In genomic region chr1:228178737-228179720, GRCh38 we compare ENCODE assay signal across 14 cellular contexts. TPM values are rescaled to one million over a fixed set of nuclear protein-coding genes. Genes with fewer than 3 reads are reported as not detected.
DNase-seq lines count a peak whose midpoint lies in the region; ATAC-seq and TF ChIP-seq lines count a peak whose summit lies in the region.
"Had no signal": no experiment of that assay in that cellular context is flagged by ENCODE, and none has a peak within 500 bp of the region (broad histone marks: within the 10 kb centered on the region; RNA-seq: fewer than 3 reads in every experiment).

No MANE protein-coding gene starts in this region.

- no peak for TF ChIP-seq POLR2A in uterus (IDR thresholded peaks at IDR 0.05)

- peaks cover 4% of the 10 kb centered on the region for H3K4me1 Mint-ChIP-seq in nephron
- H3K4me1 Mint-ChIP-seq in activated T-helper 2 cell treated with anti-CD3 and anti-CD28 coated beads, Interferon-gamma antibody, Interleukin-2, Interleukin-4, amounts not matched to agents 10 μg/mL and 5 μg/mL and 100 μg/mL, durations not matched to agents 14 hours and 24 hours and 36 hours (ENCODE audit: low read depth) = no peaks in the 10 kb centered on the region

- ATAC-seq in left cardiac atrium = peak; percentile 7 to 50
- ATAC-seq in Right ventricle myocardium superior (ENCODE audit: poor library complexity) = no peak

- H3K36me3 Mint-ChIP-seq in nephron (ENCODE audit: low read depth) = peaks cover 5% of the 10 kb centered on the region
- H3K36me3 Mint-ChIP-seq in activated T-helper 2 cell treated with anti-CD3 and anti-CD28 coated beads, Interferon-gamma antibody, Interleukin-2, Interleukin-4, amounts not matched to agents 10 μg/mL and 5 μg/mL and 100 μg/mL, durations not matched to agents 14 hours and 24 hours and 36 hours (ENCODE audit: low read depth) = no peaks in the 10 kb centered on the region

- H3K27me3 Mint-ChIP-seq in nephron (ENCODE audit: low read depth) = no peaks in the 10 kb centered on the region
- H3K27me3 Mint-ChIP-seq in activated T-helper 2 cell treated with anti-CD3 and anti-CD28 coated beads, Interferon-gamma antibody, Interleukin-2, Interleukin-4, amounts not matched to agents 10 μg/mL and 5 μg/mL and 100 μg/mL, durations not matched to agents 14 hours and 24 hours and 36 hours (ENCODE audit: low read depth) = no peaks in the 10 kb centered on the region

- H3K9me3 ChIP-seq in uterus = no peaks in the 10 kb centered on the region

- H3K27ac Mint-ChIP-seq in nephron = peak overlapping the region; percentile 26 to 73 (median 51)
- H3K27ac Mint-ChIP-seq in activated T-helper 2 cell treated with anti-CD3 and anti-CD28 coated beads, Interferon-gamma antibody, Interleukin-2, Interleukin-4, amounts not matched to agents 10 μg/mL and 5 μg/mL and 100 μg/mL, durations not matched to agents 14 hours and 24 hours and 36 hours = no peak overlapping the region

- no peaks in the 10 kb centered on the region for H3K27me3 ChIP-seq in uterus

- no peak overlapping the region for H3K4me3 Mint-ChIP-seq in nephron
- H3K4me3 Mint-ChIP-seq in activated T-helper 2 cell treated with anti-CD3 and anti-CD28 coated beads, Interferon-gamma antibody, Interleukin-2, Interleukin-4, amounts not matched to agents 10 μg/mL and 5 μg/mL and 100 μg/mL, durations not matched to agents 14 hours and 24 hours and 36 hours (ENCODE audit: low read depth) = no peak overlapping the region
- H3K4me3 Mint-ChIP-seq: neural crest cell had no signal

- peak overlapping the region; percentile 41 for H3K27ac ChIP-seq in cingulate gyrus (ENCODE audit: low read depth, low read length)
- H3K27ac ChIP-seq in uterus = peak overlapping the region; percentile 64 to 66

- no peak overlapping the region for H3K4me3 ChIP-seq in uterus

- TF ChIP-seq CTCF in nephron (IDR thresholded peaks at IDR 0.05; ENCODE audit: unreplicated experiment in 3 of 3) = no peak
- no peak for TF ChIP-seq CTCF in uterus (IDR thresholded peaks at IDR 0.05)

- intact Hi-C loops in left cardiac atrium (cut with DNase I) = no loop called here
- intact Hi-C loops in Right ventricle myocardium superior (cut with DNase I) = no loop called here
- intact Hi-C loops in uterus (cut with DNase I; ENCODE audit: low total_unique reads) = no loop called here
- intact Hi-C loops in activated T-helper 2 cell treated with anti-CD3 and anti-CD28 coated beads, Interferon-gamma antibody, Interleukin-2, Interleukin-4, amounts not matched to agents 10 μg/mL and 5 μg/mL and 100 μg/mL, durations not matched to agents 14 hours and 24 hours and 36 hours (cut with micrococcal nuclease) = no loop called here

- no peaks in the 10 kb centered on the region for H3K36me3 ChIP-seq in uterus

- H3K9me3 Mint-ChIP-seq in nephron = no peaks in the 10 kb centered on the region
- no peaks in the 10 kb centered on the region for H3K9me3 Mint-ChIP-seq in activated T-helper 2 cell treated with anti-CD3 and anti-CD28 coated beads, Interferon-gamma antibody, Interleukin-2, Interleukin-4, amounts not matched to agents 10 μg/mL and 5 μg/mL and 100 μg/mL, durations not matched to agents 14 hours and 24 hours and 36 hours
- H3K9me3 Mint-ChIP-seq: neural crest cell had no signal

- DNase-seq in left cardiac atrium (peak; percentile 56), Right ventricle myocardium superior (no peak), uterus (peak; percentile 24 to 30), hypothalamus (lab: John Stamatoyannopoulos, UW) (no peak)
- DNase-seq in activated T-helper 2 cell treated with anti-CD3 and anti-CD28 coated beads, Interferon-gamma antibody, Interleukin-2, Interleukin-4, amounts not matched to agents 10 μg/mL and 5 μg/mL and 100 μg/mL, durations not matched to agents 14 hours and 24 hours and 36 hours (ENCODE audit: low spot score) = no peak
- DNase-seq in activated T-cell treated with anti-CD3 and anti-CD28 coated beads, Interleukin-2, amount 50 U/mL, for 48 hours = no peak
- DNase-seq: anterior cingulate cortex; effector CD8-positive, alpha-beta T cell; NCI-H1694; NCI-H774; SIG-M5 had no signal

- no peaks in the 10 kb centered on the region for H3K4me1 ChIP-seq in uterus

RNA-seq across cellular contexts. Expression of gene IBA57, which starts 13.4 kb away (rescaled TPM):
- 10 to 100 TPM; 10.4 to 10.5 TPM for total RNA-seq in left cardiac atrium
- 14.8 TPM for total RNA-seq in Right ventricle myocardium superior
- 10 to 100 TPM in 2 of 4 donors, 1 to 10 TPM in 2; 3.3 to 13.5 (median 7.5) TPM for total RNA-seq in uterus
- 7.6 and 7.9 TPM in 2 replicates for total RNA-seq in activated T-helper 2 cell treated with anti-CD3 and anti-CD28 coated beads, Interferon-gamma antibody, Interleukin-2, Interleukin-4, amounts not matched to agents 10 μg/mL and 5 μg/mL and 100 μg/mL, durations not matched to agents 14 hours and 24 hours and 36 hours

RNA-seq across cellular contexts. Expression of gene OBSCN, which starts 28.8 kb away (rescaled TPM):
- total RNA-seq in left cardiac atrium = 100 to 1,000 TPM; 194 to 201 TPM
- total RNA-seq in Right ventricle myocardium superior = 316 TPM
- 10 to 100 TPM in 2 of 4 donors, 1 to 10 TPM in 2; 5.9 to 53.2 (median 22.4) TPM for total RNA-seq in uterus
- total RNA-seq in activated T-helper 2 cell treated with anti-CD3 and anti-CD28 coated beads, Interferon-gamma antibody, Interleukin-2, Interleukin-4, amounts not matched to agents 10 μg/mL and 5 μg/mL and 100 μg/mL, durations not matched to agents 14 hours and 24 hours and 36 hours = 22.1 and 25.4 TPM in 2 replicates

RNA-seq across cellular contexts. Expression of gene GJC2, which starts 29.3 kb away (rescaled TPM):
- total RNA-seq in left cardiac atrium (1 to 10 TPM; 2.2 to 2.3 TPM), Right ventricle myocardium superior (1.6 TPM), uterus (10 to 100 TPM in 2 of 4 donors, 1 to 10 TPM in 2; 2.6 to 25.8 (median 10.7) TPM)
- 0.52 and 0.55 TPM in 2 replicates for total RNA-seq in activated T-helper 2 cell treated with anti-CD3 and anti-CD28 coated beads, Interferon-gamma antibody, Interleukin-2, Interleukin-4, amounts not matched to agents 10 μg/mL and 5 μg/mL and 100 μg/mL, durations not matched to agents 14 hours and 24 hours and 36 hours

RNA-seq across cellular contexts. Expression of gene GUK1, which starts 39.0 kb away (rescaled TPM):
- total RNA-seq in left cardiac atrium = 100 to 1,000 TPM; 153 to 185 TPM
- total RNA-seq in Right ventricle myocardium superior = 143 TPM
- 100 to 1,000 TPM; 124 to 406 (median 289) TPM for total RNA-seq in uterus
- 219 and 225 TPM in 2 replicates for total RNA-seq in activated T-helper 2 cell treated with anti-CD3 and anti-CD28 coated beads, Interferon-gamma antibody, Interleukin-2, Interleukin-4, amounts not matched to agents 10 μg/mL and 5 μg/mL and 100 μg/mL, durations not matched to agents 14 hours and 24 hours and 36 hours

Comparison
In these comparisons a context has a peak if more than half of its experiments do, and no peak if none do; other contexts are left out.
1. DNase-seq: peak in left cardiac atrium (single experiment) and uterus (2 of 2); none in Right ventricle myocardium superior (single experiment), activated T-helper 2 cell treated with anti-CD3 and anti-CD28 coated beads, Interferon-gamma antibody, Interleukin-2, Interleukin-4, amounts not matched to agents 10 μg/mL and 5 μg/mL and 100 μg/mL, durations not matched to agents 14 hours and 24 hours and 36 hours (single experiment), hypothalamus (0 of 51) and activated T-cell treated with anti-CD3 and anti-CD28 coated beads, Interleukin-2, amount 50 U/mL, for 48 hours (0 of 2).